ENCODE assay signal across 12 cellular contexts in the genomic region with DNA sequence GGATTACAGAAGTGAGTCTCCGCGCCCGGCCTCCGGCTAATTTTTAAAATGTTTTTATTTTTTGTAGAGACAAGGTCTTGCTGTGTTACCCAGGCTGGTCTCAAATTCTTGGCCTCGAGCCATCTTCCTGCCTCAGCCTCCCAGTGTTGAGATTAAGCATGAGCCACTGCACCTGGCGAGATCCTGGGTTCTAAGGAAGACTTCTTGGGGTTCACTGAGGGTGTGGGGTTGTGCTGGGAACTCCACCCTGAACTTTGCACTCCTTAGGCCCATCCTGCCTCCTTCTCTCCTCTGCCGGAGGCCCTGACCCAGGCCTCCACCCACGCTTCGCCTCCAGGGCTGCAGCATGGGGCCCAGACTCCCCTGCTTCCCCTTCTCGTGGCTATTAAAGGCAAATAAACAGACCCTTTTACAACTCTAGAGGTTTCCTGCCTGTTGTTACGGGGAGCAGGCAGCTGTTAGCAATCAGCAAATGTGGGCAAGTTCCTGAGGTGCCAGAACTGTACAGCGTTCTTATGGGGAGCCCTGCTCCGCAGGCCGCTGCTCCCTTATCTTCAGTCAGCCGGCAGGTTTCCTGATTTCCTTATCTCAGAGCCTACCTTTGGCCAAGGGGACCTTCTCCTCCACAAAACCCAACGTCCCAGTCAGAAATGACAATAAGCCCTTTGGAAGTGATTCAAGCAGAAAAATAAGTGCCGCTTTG. TPM values are rescaled to one million over a fixed set of nuclear protein-coding genes. Genes with fewer than 3 reads are reported as not detected.
DNase-seq lines count a peak whose midpoint lies in the region; ATAC-seq and TF ChIP-seq lines count a peak whose summit lies in the region.
"Had no signal": no experiment of that assay in that cellular context is flagged by ENCODE, and none has a peak within 500 bp of the region (broad histone marks: within the 10 kb centered on the region; RNA-seq: fewer than 3 reads in every experiment).

No MANE protein-coding gene starts in this region.

- WGBS in body of pancreas, 2 donors: 52 to 69% methylated on average over 13 to 17 of the region's 17 CpGs
- 71 to 72% methylated on average over 17 of the region's 17 CpGs for WGBS in aorta, 2 donors

- peak; percentile 26 for DNase-seq in NCI-H146 (lab: John Stamatoyannopoulos, UW)
- DNase-seq in NCI-H146 treated with DMSO at 0.1 percent for 48 hours (lab: John Stamatoyannopoulos, UW; ENCODE audit: unreplicated experiment): no peak
- DNase-seq in body of pancreas: peak in 1 of 4 donors; percentile 23
- no peak for DNase-seq in stimulated activated naive B cell treated with anti-CD40 and anti-IgM and Interleukin-4, amounts not matched to agents 10 μg/mL and 1 μg/mL and 100 μg/mL, for 72 hours
- no peak for DNase-seq in natural killer cell treated with Interleukin-12 subunit alpha and Interleukin-12 subunit beta and Interleukin-15 and Interleukin-18, amount 100 ng/mL, for 72 hours (ENCODE audit: low spot score)
- DNase-seq in aorta: no peak
- DNase-seq: 8988T had no signal

- peaks cover 2% of the 10 kb centered on the region in 2 donors for H3K9me3 Mint-ChIP-seq in stimulated activated naive B cell treated with anti-CD40 and anti-IgM and Interleukin-4, amounts not matched to agents 10 μg/mL and 1 μg/mL and 100 μg/mL, for 72 hours
- no peaks in the 10 kb centered on the region for H3K9me3 Mint-ChIP-seq in natural killer cell treated with Interleukin-12 subunit alpha and Interleukin-12 subunit beta and Interleukin-15 and Interleukin-18, amount 100 ng/mL, for 72 hours
- H3K9me3 Mint-ChIP-seq: activated T-helper 17 cell treated with anti-CD3 and anti-CD28 coated beads, Interleukin-2, amount 50 U/mL, for 72 hours had no signal

- H3K4me3 ChIP-seq in body of pancreas: no peak overlapping the region
- H3K4me3 ChIP-seq in aorta (ENCODE audit: low read length in 2 of 2): no peak overlapping the region
- H3K4me3 ChIP-seq: lung, SJSA1 had no signal

- no peaks in the 10 kb centered on the region for H3K27me3 Mint-ChIP-seq in stimulated activated naive B cell treated with anti-CD40 and anti-IgM and Interleukin-4, amounts not matched to agents 10 μg/mL and 1 μg/mL and 100 μg/mL, for 72 hours
- peaks cover 0 to 4% of the 10 kb centered on the region in 2 donors for H3K27me3 Mint-ChIP-seq in natural killer cell treated with Interleukin-12 subunit alpha and Interleukin-12 subunit beta and Interleukin-15 and Interleukin-18, amount 100 ng/mL, for 72 hours
- H3K27me3 Mint-ChIP-seq: activated T-helper 17 cell treated with anti-CD3 and anti-CD28 coated beads, Interleukin-2, amount 50 U/mL, for 72 hours had no signal

- TF ChIP-seq POLR2A in body of pancreas (IDR thresholded peaks at IDR 0.05): no peak

- peaks cover 3 to 10% of the 10 kb centered on the region in 2 donors for H3K36me3 Mint-ChIP-seq in stimulated activated naive B cell treated with anti-CD40 and anti-IgM and Interleukin-4, amounts not matched to agents 10 μg/mL and 1 μg/mL and 100 μg/mL, for 72 hours
- H3K36me3 Mint-ChIP-seq in natural killer cell treated with Interleukin-12 subunit alpha and Interleukin-12 subunit beta and Interleukin-15 and Interleukin-18, amount 100 ng/mL, for 72 hours: no peaks in the 10 kb centered on the region

- intact Hi-C loops in body of pancreas (cut with DNase I) (no loop called here), aorta (cut with DNase I) (no loop called here)

- H3K27me3 ChIP-seq in body of pancreas (no peaks in the 10 kb centered on the region), aorta (ENCODE audit: control insufficient read depth in 1 of 2, insufficient read depth in 2 of 2, low read length in 1 of 2) (no peaks in the 10 kb centered on the region)
- H3K27me3 ChIP-seq: SJSA1 had no signal

- peak overlapping the region; percentile 67 for H3K27ac Mint-ChIP-seq in stimulated activated naive B cell treated with anti-CD40 and anti-IgM and Interleukin-4, amounts not matched to agents 10 μg/mL and 1 μg/mL and 100 μg/mL, for 72 hours
- H3K27ac Mint-ChIP-seq in natural killer cell treated with Interleukin-12 subunit alpha and Interleukin-12 subunit beta and Interleukin-15 and Interleukin-18, amount 100 ng/mL, for 72 hours: no peak overlapping the region
- H3K27ac Mint-ChIP-seq: activated T-helper 17 cell treated with anti-CD3 and anti-CD28 coated beads, Interleukin-2, amount 50 U/mL, for 72 hours had no signal

- TF ChIP-seq CTCF in body of pancreas (IDR thresholded peaks at IDR 0.05): no peak

- H3K4me1 Mint-ChIP-seq in stimulated activated naive B cell treated with anti-CD40 and anti-IgM and Interleukin-4, amounts not matched to agents 10 μg/mL and 1 μg/mL and 100 μg/mL, for 72 hours: peaks cover 21 to 39% of the 10 kb centered on the region in 2 donors
- H3K4me1 Mint-ChIP-seq in natural killer cell treated with Interleukin-12 subunit alpha and Interleukin-12 subunit beta and Interleukin-15 and Interleukin-18, amount 100 ng/mL, for 72 hours (ENCODE audit: low read depth in 2 of 2): no peaks in the 10 kb centered on the region
- H3K4me1 Mint-ChIP-seq: activated T-helper 17 cell treated with anti-CD3 and anti-CD28 coated beads, Interleukin-2, amount 50 U/mL, for 72 hours had no signal

- H3K4me1 ChIP-seq in body of pancreas (peaks cover 9% of the 10 kb centered on the region), aorta (ENCODE audit: control insufficient read depth in 1 of 2, insufficient read depth in 2 of 2, low read length in 2 of 2) (no peaks in the 10 kb centered on the region)
- H3K4me1 ChIP-seq: SJSA1 had no signal

- H3K9me3 ChIP-seq in body of pancreas (no peaks in the 10 kb centered on the region), aorta (ENCODE audit: control insufficient read depth, low read length) (no peaks in the 10 kb centered on the region)
- H3K9me3 ChIP-seq: SJSA1 had no signal

- no peaks in the 10 kb centered on the region for H3K36me3 ChIP-seq in body of pancreas (replicated peaks in 1 of 2; ENCODE audit: insufficient read depth in 1 of 2, low read depth in 2 of 2)
- no peaks in the 10 kb centered on the region for H3K36me3 ChIP-seq in aorta (ENCODE audit: control insufficient read depth in 1 of 2, insufficient read depth in 2 of 2, low read length in 1 of 2)
- H3K36me3 ChIP-seq: SJSA1 had no signal

- H3K27ac ChIP-seq in body of pancreas (no peak overlapping the region), aorta (ENCODE audit: low read depth in 1 of 2, low read length in 2 of 2) (no peak overlapping the region)
- H3K27ac ChIP-seq: SJSA1 had no signal

- ATAC-seq in HG03442 (IDR thresholded peaks at IDR 0.05; ENCODE audit: unreplicated experiment): peak; percentile 46
- peak; percentile 38 for ATAC-seq in body of pancreas
- ATAC-seq in stimulated activated naive B cell treated with anti-CD40 and anti-IgM and Interleukin-4, amounts not matched to agents 10 μg/mL and 1 μg/mL and 100 μg/mL, for 72 hours (replicated peaks): peak; percentile 53 to 66
- no peak for ATAC-seq in natural killer cell treated with Interleukin-12 subunit alpha and Interleukin-12 subunit beta and Interleukin-15 and Interleukin-18, amount 100 ng/mL, for 72 hours
- no peak for ATAC-seq in aorta (ENCODE audit: low FRiP score)
- no peak for ATAC-seq in HG02840 (IDR thresholded peaks at IDR 0.05; ENCODE audit: low FRiP score, unreplicated experiment)
- ATAC-seq: activated T-helper 17 cell treated with anti-CD3 and anti-CD28 coated beads, Interleukin-2, amount 50 U/mL, for 72 hours had no signal

- H3K4me3 Mint-ChIP-seq in stimulated activated naive B cell treated with anti-CD40 and anti-IgM and Interleukin-4, amounts not matched to agents 10 μg/mL and 1 μg/mL and 100 μg/mL, for 72 hours: peak overlapping the region; percentile 34 to 75
- no peak overlapping the region for H3K4me3 Mint-ChIP-seq in natural killer cell treated with Interleukin-12 subunit alpha and Interleukin-12 subunit beta and Interleukin-15 and Interleukin-18, amount 100 ng/mL, for 72 hours
- H3K4me3 Mint-ChIP-seq: activated T-helper 17 cell treated with anti-CD3 and anti-CD28 coated beads, Interleukin-2, amount 50 U/mL, for 72 hours had no signal

RNA-seq across cellular contexts. Expression of a gene that starts 41.0 kb away (rescaled TPM):
- total RNA-seq in body of pancreas: 1 to 10 TPM in 1 of 2 donors, under 1 TPM in 1; 0.52 to 2.3 TPM
- total RNA-seq in natural killer cell treated with Interleukin-12 subunit alpha and Interleukin-12 subunit beta and Interleukin-15 and Interleukin-18, amount 100 ng/mL, for 72 hours: 10 to 100 TPM in 1 of 2 donors, 1 to 10 TPM in 1; 6.6 to 10.9 TPM
- total RNA-seq in aorta: 1 to 10 TPM; 1.8 to 2.7 TPM
- 1 to 10 TPM; 1.7 to 4.1 TPM for polyA plus RNA-seq in aorta

RNA-seq across cellular contexts. Expression of a gene that starts 57.9 kb away (rescaled TPM):
- total RNA-seq in body of pancreas (10 to 100 TPM; 56.3 to 72.8 TPM), aorta (10 to 100 TPM; 38.4 to 50.0 TPM)
- total RNA-seq in natural killer cell treated with Interleukin-12 subunit alpha and Interleukin-12 subunit beta and Interleukin-15 and Interleukin-18, amount 100 ng/mL, for 72 hours: 100 to 1,000 TPM; 138 to 246 TPM
- 10 to 100 TPM; 11.9 to 16.4 TPM for polyA plus RNA-seq in aorta

Comparison
In these comparisons a context has a peak if more than half of its experiments do, and no peak if none do; other contexts are left out.
1. ATAC-seq: peak in HG03442 (single experiment), body of pancreas (single experiment) and stimulated activated naive B cell treated with anti-CD40 and anti-IgM and Interleukin-4, amounts not matched to agents 10 μg/mL and 1 μg/mL and 100 μg/mL, for 72 hours (2 of 2); none in natural killer cell treated with Interleukin-12 subunit alpha and Interleukin-12 subunit beta and Interleukin-15 and Interleukin-18, amount 100 ng/mL, for 72 hours (0 of 2), aorta (single experiment) and HG02840 (single experiment).